In genomic region chr2:170255137-170255536, GRCh38 we compare ENCODE assay signal across 8 cellular contexts.
"Had no signal": no experiment of that assay in that cellular context is flagged by ENCODE, and none has a peak within 500 bp of the region (broad histone marks: within the 10 kb centered on the region; RNA-seq: fewer than 3 reads in every experiment).

No MANE protein-coding gene starts in this region.

- ATAC-seq: HCT116 had no signal

- H2AFZ ChIP-seq: GM23248 had no signal

- DNase-seq: GM23248, GOT3, H7, HFFc6 had no signal

- H3K27ac Mint-ChIP-seq: HFFc6, IgD-negative memory B cell had no signal

- H3K27me3 Mint-ChIP-seq: IgD-negative memory B cell had no signal

- H3K4me3 ChIP-seq: GM23248, HAP-1 had no signal

- H3K36me3 ChIP-seq: HAP-1 had no signal

- H3K27ac ChIP-seq: GM23248, HL-60 had no signal

- H3K4me3 Mint-ChIP-seq: HFFc6, IgD-negative memory B cell had no signal

- H3K9me3 ChIP-seq: HAP-1 had no signal

- H3K4me1 Mint-ChIP-seq: IgD-negative memory B cell had no signal

- H3K9ac ChIP-seq: GM23248 had no signal
